ENCODE assay signal across 18 cellular contexts in the genomic region with DNA sequence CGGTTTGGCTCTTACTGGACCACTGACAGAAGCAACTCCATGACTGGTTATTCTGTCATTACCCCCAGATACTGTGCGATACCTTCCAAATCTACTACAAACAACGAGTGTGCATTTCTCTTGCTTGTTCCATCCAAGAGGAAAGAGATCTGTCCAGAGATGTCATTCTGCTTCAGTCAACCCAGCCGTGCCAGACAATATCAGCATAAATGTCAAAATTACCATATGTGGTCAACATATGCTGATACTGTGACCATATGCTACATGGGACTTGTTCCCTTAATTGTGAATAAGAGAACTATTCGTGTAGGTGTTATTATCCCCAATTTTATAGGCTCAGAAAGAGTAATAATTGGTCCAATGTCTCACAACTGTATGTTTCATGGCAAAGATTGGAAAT.
DNase-seq lines count a peak whose midpoint lies in the region; ATAC-seq, FAIRE-seq and TF ChIP-seq lines count a peak whose summit lies in the region.
"Had no signal": no experiment of that assay in that cellular context is flagged by ENCODE, and none has a peak within 500 bp of the region (broad histone marks: within the 10 kb centered on the region; RNA-seq: fewer than 3 reads in every experiment).

No MANE protein-coding gene starts in this region.

- TF ChIP-seq EP300 in K562 (IDR thresholded peaks at IDR 0.05; ENCODE audit: low read length) = no peak

- CTCF ChIA-PET in CD4-positive, alpha-beta T cell (lab: Charles Lee) = no interaction called here
- CTCF ChIA-PET in K562 (lab: Yijun Ruan, JAX; ENCODE audit: low intra/inter-chr PET ratio) = interaction anchor here (0.6 to 1.4 kb wide), 3 partner anchors 178 to 609 kb away, joined by 3 to 8 read pairs (median 3); no protein-coding TSS in a partner anchor

- peaks cover 11% of the 10 kb centered on the region for H3K4me1 Mint-ChIP-seq in CD4-positive, alpha-beta T cell (ENCODE audit: low read depth)
- peaks cover 17% of the 10 kb centered on the region for H3K4me1 Mint-ChIP-seq in glutamatergic neuron (ENCODE audit: low read depth, unreplicated experiment)

- ATAC-seq in CD4-positive, alpha-beta T cell (ENCODE audit: poor library complexity) = no peak
- ATAC-seq in DND-41 (ENCODE audit: insufficient read depth, low read depth) (no peak), K562 (no peak)
- ATAC-seq: GM12878 had no signal

- no peak overlapping the region for H3K27ac ChIP-seq in CD4-positive, alpha-beta T cell (ENCODE audit: low read depth, low read length)
- H3K27ac ChIP-seq in DND-41 (ENCODE audit: low read length) (peak overlapping the region; percentile 92), K562 (ENCODE audit: extremely low read depth, low read depth, low read length) (no peak overlapping the region)
- H3K27ac ChIP-seq: HL-60 had no signal

- no peaks in the 10 kb centered on the region for H3K9me3 Mint-ChIP-seq in CD4-positive, alpha-beta T cell
- H3K9me3 Mint-ChIP-seq in glutamatergic neuron (ENCODE audit: unreplicated experiment) = no peaks in the 10 kb centered on the region
- H3K9me3 Mint-ChIP-seq: CD4-positive, CD25-positive, alpha-beta regulatory T cell; H9 had no signal

- BruUV-seq in K562 (replicated peaks; lab: Mats Ljungman, UMichigan) = no TSS peak

- H3K4me3 Mint-ChIP-seq in CD4-positive, alpha-beta T cell = no peak overlapping the region
- no peak overlapping the region for H3K4me3 Mint-ChIP-seq in glutamatergic neuron (ENCODE audit: unreplicated experiment)
- H3K4me3 Mint-ChIP-seq: CD4-positive, CD25-positive, alpha-beta regulatory T cell; H9 had no signal

- H3K9ac ChIP-seq in DND-41 (ENCODE audit: low read depth, low read length) = no peak overlapping the region
- H3K9ac ChIP-seq in K562 (ENCODE audit: insufficient read depth in 1 of 2, low read depth in 2 of 2, low read length in 2 of 2) = no peak overlapping the region

- H3K9me1 ChIP-seq in K562 (ENCODE audit: control insufficient read depth, insufficient read depth, low read length) = no peaks in the 10 kb centered on the region

- FAIRE-seq in K562 (lab: Jason Lieb, UNC) = no peak
- FAIRE-seq: A204.1, D721Med, GM12878 had no signal

- intact Hi-C loops in CD4-positive, alpha-beta T cell (cut with DNase I, micrococcal nuclease) = no loop called here
- intact Hi-C loops in K562 (cut with micrococcal nuclease) = no loop called here

- H3K27me3 Mint-ChIP-seq in CD4-positive, alpha-beta T cell = no peaks in the 10 kb centered on the region
- no peaks in the 10 kb centered on the region for H3K27me3 Mint-ChIP-seq in glutamatergic neuron (ENCODE audit: unreplicated experiment)
- H3K27me3 Mint-ChIP-seq: CD4-positive, CD25-positive, alpha-beta regulatory T cell had no signal

- H3K36me3 ChIP-seq in DND-41 (ENCODE audit: insufficient read depth, low read length) = no peaks in the 10 kb centered on the region
- H3K36me3 ChIP-seq in K562 (ENCODE audit: control insufficient read depth, insufficient read depth, low read length) = no peaks in the 10 kb centered on the region
- H3K36me3 ChIP-seq: BE2C had no signal

- H4K20me1 ChIP-seq in DND-41 (ENCODE audit: insufficient read depth, low read length) = no peaks in the 10 kb centered on the region
- H4K20me1 ChIP-seq in K562 (replicated peaks; ENCODE audit: control insufficient read depth, insufficient read depth, low read length) = no peaks in the 10 kb centered on the region

- POLR2A ChIA-PET in CD4-positive, alpha-beta T cell (lab: Charles Lee) = interaction anchor here (6.6 kb wide), 1 partner anchor 203 kb away, joined by 60 read pairs; no protein-coding TSS in a partner anchor
- POLR2A ChIA-PET in K562 (lab: Yijun Ruan, JAX) = interaction anchor here (0.8 kb wide), 1 partner anchor 9 kb away, joined by 3 read pairs; no protein-coding TSS in a partner anchor

- no peak for TF ChIP-seq CTCF in CD4-positive, alpha-beta T cell (IDR thresholded peaks at IDR 0.05)
- TF ChIP-seq CTCF in DND-41 (IDR thresholded peaks at IDR 0.05; ENCODE audit: borderline replicate concordance, extremely low read depth, low read length, poor library complexity, severe bottlenecking) (no peak), K562 (IDR thresholded peaks at IDR 0.05 in 2 of 3, conservative IDR thresholded peaks at IDR 0.05 in 1 of 3; ENCODE audit: insufficient read depth in 2 of 3, low read depth in 1 of 3, low read length in 3 of 3) (no peak), glutamatergic neuron (IDR thresholded peaks at IDR 0.05; ENCODE audit: partially characterized antibody, unreplicated experiment) (no peak)

- WGBS in K562 (ENCODE audit: insufficient coverage, low coverage, missing lambda C conversion rate) = 2% methylated on average over 5 of the region's 5 CpGs

- H3K4me2 ChIP-seq in DND-41 (ENCODE audit: insufficient read depth, low read length) (no peak overlapping the region), K562 (ENCODE audit: insufficient read depth, low read length) (no peak overlapping the region)

- no peak for TF ChIP-seq POLR2A in K562 (conservative IDR thresholded peaks at IDR 0.05)

- H3K36me3 Mint-ChIP-seq in CD4-positive, alpha-beta T cell (ENCODE audit: low read depth) = no peaks in the 10 kb centered on the region
- no peaks in the 10 kb centered on the region for H3K36me3 Mint-ChIP-seq in glutamatergic neuron (ENCODE audit: unreplicated experiment)

- H3K79me2 ChIP-seq in DND-41 (ENCODE audit: insufficient read depth, low read length) (peaks cover 66% of the 10 kb centered on the region), K562 (ENCODE audit: control insufficient read depth, insufficient read depth, low read length) (no peaks in the 10 kb centered on the region)

- H3K4me3 ChIP-seq in DND-41 (ENCODE audit: low read depth in 1 of 2, low read length in 2 of 2) = no peak overlapping the region
- H3K4me3 ChIP-seq in K562 = no peak overlapping the region
- H3K4me3 ChIP-seq: GM12878 had no signal

- peaks cover 91% of the 10 kb centered on the region for H3K4me1 ChIP-seq in DND-41 (ENCODE audit: insufficient read depth, low read length)
- H3K4me1 ChIP-seq in K562 (replicated peaks in 1 of 2; ENCODE audit: control insufficient read depth in 2 of 2, insufficient read depth in 2 of 2, low read length in 2 of 2) = no peaks in the 10 kb centered on the region; a peak in 1 of 5 replicates
- H3K4me1 ChIP-seq: BE2C, Caco-2 had no signal

- H3K27me3 ChIP-seq in CD4-positive, alpha-beta T cell (ENCODE audit: control insufficient read depth, insufficient read depth, low read length) = no peaks in the 10 kb centered on the region
- H3K27me3 ChIP-seq in DND-41 (ENCODE audit: insufficient read depth, low read length, poor library complexity) = no peaks in the 10 kb centered on the region
- H3K27me3 ChIP-seq in K562 (ENCODE audit: control insufficient read depth in 2 of 2, insufficient read depth in 2 of 2, low read length in 2 of 2) = peaks cover 2 to 10% of the 10 kb centered on the region in 2 experiments; a peak in 2 of 5 replicates
- H3K27me3 ChIP-seq: BE2C had no signal

- H2AFZ ChIP-seq in DND-41 (ENCODE audit: low read depth, low read length) (no peak overlapping the region), K562 (ENCODE audit: low read depth, low read length) (no peak overlapping the region)

- no peak for DNase-seq in CD4-positive, alpha-beta T cell
- DNase-seq in DND-41 (no peak), K562 (ENCODE audit: extremely low read depth in 1 of 4, low spot score in 3 of 4) (no peak), glutamatergic neuron (no peak), NCI-H2196 treated with DMSO at 0.1 percent for 48 hours (lab: John Stamatoyannopoulos, UW; ENCODE audit: unreplicated experiment) (no peak)
- DNase-seq in stimulated activated CD4-positive, alpha-beta T cell treated with anti-CD3 and anti-CD28 coated beads, Interleukin-4, amount 100 ng/mL, for 4 hours = no peak
- DNase-seq: ACHN; BE2C; Caco-2; CD4-positive, CD25-positive, alpha-beta regulatory T cell; DMS153; DMS79; GOT3; H9 had no signal

- peak overlapping the region; percentile 44 for H3K27ac Mint-ChIP-seq in CD4-positive, alpha-beta T cell
- peak overlapping the region; percentile 2 for H3K27ac Mint-ChIP-seq in glutamatergic neuron (ENCODE audit: unreplicated experiment)
- H3K27ac Mint-ChIP-seq: H9 had no signal

- no peaks in the 10 kb centered on the region for H3K9me3 ChIP-seq in CD4-positive, alpha-beta T cell (ENCODE audit: control insufficient read depth, low read length)
- H3K9me3 ChIP-seq in DND-41 (ENCODE audit: insufficient read depth, low read length, severe bottlenecking) (no peaks in the 10 kb centered on the region), K562 (replicated peaks; ENCODE audit: control insufficient read depth, insufficient read depth, low read depth, low read length) (no peaks in the 10 kb centered on the region)
- H3K9me3 ChIP-seq: BE2C, Caco-2 had no signal

- in situ Hi-C loops in K562 (cut with MboI) = no loop called here

- TF ChIP-seq RAD21 in K562 (CRISPR knock-in tag; conservative IDR thresholded peaks at IDR 0.05 in 1 of 2, IDR thresholded peaks at IDR 0.05 in 1 of 2) = no peak

TF ChIP-seq in K562, 482 proteins besides CTCF, POLR2A, EP300 and RAD21:
- TF ChIP-seq ELF4 (CRISPR knock-in tag; IDR thresholded peaks at IDR 0.05) (no peak), ZNF75A (CRISPR knock-in tag; IDR thresholded peaks at IDR 0.05) (0 out of 2 replicates have a peak, but pooled peaks have one; percentile 58), ZNF431 (CRISPR knock-in tag; IDR thresholded peaks at IDR 0.05) (no peak)
- TF ChIP-seq, protein P1, sequence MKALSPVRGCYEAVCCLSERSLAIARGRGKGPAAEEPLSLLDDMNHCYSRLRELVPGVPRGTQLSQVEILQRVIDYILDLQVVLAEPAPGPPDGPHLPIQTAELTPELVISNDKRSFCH (CRISPR knock-in tag; IDR thresholded peaks at IDR 0.05) = no peak
- TF ChIP-seq, protein P1 (tag; IDR thresholded peaks at IDR 0.05) = 0 out of 2 replicates have a peak, but pooled peaks have one; percentile 35
TF ChIP-seq in K562: peak in this region for 2.
